Comparison of ENCODE assay signal across 8 cellular contexts in the genomic region with DNA sequence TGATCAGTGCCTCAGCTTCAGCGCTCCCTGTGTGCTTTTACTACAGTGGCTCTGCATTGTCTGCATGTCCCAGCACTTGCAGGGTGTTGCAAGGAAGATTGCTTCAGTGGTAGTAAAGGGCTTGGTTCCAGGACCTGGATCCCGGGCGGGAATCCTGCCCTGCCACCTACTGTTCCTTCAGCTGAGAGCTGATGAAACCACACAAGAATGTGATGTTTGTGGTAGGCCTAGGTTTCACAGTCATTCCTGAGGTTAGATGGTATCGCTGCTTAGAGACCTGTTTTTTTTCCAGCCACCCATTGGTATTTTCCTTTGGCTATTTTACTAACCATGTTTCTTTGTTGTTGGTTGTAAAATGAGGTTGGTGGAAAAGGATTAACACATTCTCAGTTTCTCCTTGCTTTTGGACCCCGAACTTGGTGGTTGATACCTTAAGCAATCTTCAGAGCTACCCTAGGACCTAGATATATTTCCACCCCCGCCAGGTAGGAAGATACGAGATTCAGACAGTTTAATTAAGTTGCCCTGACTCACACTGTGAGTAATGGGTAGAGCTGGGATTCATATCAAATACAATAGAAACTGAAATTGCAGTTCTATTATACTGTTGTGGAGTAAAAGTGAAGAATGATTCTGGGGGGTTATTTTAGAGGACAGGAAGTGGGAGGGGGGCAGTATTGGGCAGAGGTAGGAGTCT. TPM values are rescaled to one million over a fixed set of nuclear protein-coding genes. Genes with fewer than 3 reads are reported as not detected.
DNase-seq lines count a peak whose midpoint lies in the region; ATAC-seq and TF ChIP-seq lines count a peak whose summit lies in the region.

No MANE protein-coding gene starts in this region.

- peak; percentile 96 for DNase-seq in HCT116 (ENCODE audit: low read depth, low spot score)
- peak; percentile 89 to 97 for DNase-seq in SW 1271 (lab: John Stamatoyannopoulos, UW)
- no peak for DNase-seq in esophagus squamous epithelium (lab: John Stamatoyannopoulos, UW)
- peak; percentile 97 to 98 for DNase-seq in trophoblast cell

- H3K9me3 ChIP-seq in HCT116 (ENCODE audit: control insufficient read depth in 1 of 2, insufficient read depth in 1 of 2, low read depth in 1 of 2, low read length in 2 of 2) (no peaks in the 10 kb centered on the region), esophagus squamous epithelium (no peaks in the 10 kb centered on the region), trophoblast cell (ENCODE audit: insufficient read depth, low read depth, low read length) (no peaks in the 10 kb centered on the region)

- peak overlapping the region; percentile 71 for H2BK5ac ChIP-seq in trophoblast cell (ENCODE audit: low read depth, low read length, poor library complexity)

- H3K27ac ChIP-seq in HCT116 (ENCODE audit: low read depth, low read length) (peak overlapping the region; percentile 75), esophagus squamous epithelium (peak overlapping the region; percentile 70 to 85 (median 83)), trophoblast cell (ENCODE audit: low read depth, low read length) (peak overlapping the region; percentile 94)

- no peak overlapping the region for H3K14ac ChIP-seq in trophoblast cell (ENCODE audit: low read length)

- WGBS in esophagus squamous epithelium, 2 donors = 36 to 38% methylated on average over 7 of the region's 7 CpGs
- WGBS in trophoblast cell (ENCODE audit: extremely low coverage, insufficient coverage, insufficient read length) = no CpG with 5 or more reads among the region's 7 CpGs

- peak overlapping the region; percentile 26 for H2BK120ac ChIP-seq in trophoblast cell (ENCODE audit: insufficient read depth, low read length, poor library complexity)

- H3K79me2 ChIP-seq in HCT116 (ENCODE audit: insufficient read depth, low read length) (no peaks in the 10 kb centered on the region), trophoblast cell (ENCODE audit: control insufficient read depth, insufficient read depth, low read length, poor library complexity) (peaks cover 7% of the 10 kb centered on the region)

- RAD21 ChIA-PET in HCT116 (lab: Charles Lee; ENCODE audit: low non-redundant PET in 1 of 2, low total read pairs in 2 of 2, uncharacterized antibody in 2 of 2, unreplicated experiment in 2 of 2) = no interaction called here

- H2BK12ac ChIP-seq in trophoblast cell (ENCODE audit: low read length) = no peak overlapping the region

- peak overlapping the region; percentile 21 for H3K18ac ChIP-seq in trophoblast cell (ENCODE audit: low read length)

- H4K8ac ChIP-seq in trophoblast cell (ENCODE audit: low read depth, low read length) = peak overlapping the region; percentile 17

- H2AK5ac ChIP-seq in trophoblast cell (ENCODE audit: low read length) = no peak overlapping the region

- no peaks in the 10 kb centered on the region for H3K27me3 ChIP-seq in HCT116 (ENCODE audit: insufficient read depth, low read length)
- no peaks in the 10 kb centered on the region for H3K27me3 ChIP-seq in esophagus squamous epithelium
- no peaks in the 10 kb centered on the region for H3K27me3 ChIP-seq in trophoblast cell (ENCODE audit: insufficient read depth, low read length)

- H3K9me2 ChIP-seq in HCT116 (ENCODE audit: insufficient read depth) = no peaks in the 10 kb centered on the region

- H3K9ac ChIP-seq in HCT116 (ENCODE audit: low read length) (peak overlapping the region; percentile 50), trophoblast cell (ENCODE audit: low read length) (no peak overlapping the region)

- no peak overlapping the region for H3K23ac ChIP-seq in trophoblast cell (ENCODE audit: low read length)

- H3K4me2 ChIP-seq in HCT116 (ENCODE audit: low read length) (peak overlapping the region; percentile 72), trophoblast cell (ENCODE audit: low read length) (peak overlapping the region; percentile 47)

- ATAC-seq in HCT116 (peak; percentile 96), HG03159 (IDR thresholded peaks at IDR 0.05; ENCODE audit: unreplicated experiment) (no peak), GM18505 (IDR thresholded peaks at IDR 0.05; ENCODE audit: unreplicated experiment) (no peak), HG03442 (IDR thresholded peaks at IDR 0.05; ENCODE audit: unreplicated experiment) (no peak), GM21367 (IDR thresholded peaks at IDR 0.05; ENCODE audit: unreplicated experiment) (no peak)

- TF ChIP-seq CTCF in HCT116 (IDR thresholded peaks at IDR 0.05 in 2 of 3, conservative IDR thresholded peaks at IDR 0.05 in 1 of 3; ENCODE audit: borderline replicate concordance in 1 of 3, insufficient read depth in 1 of 3, low read depth in 2 of 3, low read length in 2 of 3) (peak in 2 of 3 experiments; percentile 12 to 21; a peak in 1 of 6 replicates), esophagus squamous epithelium (IDR thresholded peaks at IDR 0.05) (peak in 4 of 6 experiments; percentile 14 to 38 (median 22))

- H3K36me3 ChIP-seq in HCT116 (ENCODE audit: control insufficient read depth in 1 of 2, insufficient read depth in 2 of 2, low read length in 2 of 2) (no peaks in the 10 kb centered on the region), esophagus squamous epithelium (peaks cover 0 to 14% (median 0%) of the 10 kb centered on the region in 3 donors), trophoblast cell (ENCODE audit: control insufficient read depth in 1 of 2, insufficient read depth in 2 of 2, low read length in 2 of 2) (peaks cover 3 to 4% of the 10 kb centered on the region in 2 experiments)

- H3K4me3 ChIP-seq in HCT116 (replicated peaks in 1 of 2; ENCODE audit: low read depth in 1 of 2, low read length in 2 of 2) = peak overlapping the region; percentile 6 to 39; a peak in 3 of 4 replicates
- no peak overlapping the region for H3K4me3 ChIP-seq in esophagus squamous epithelium
- H3K4me3 ChIP-seq in trophoblast cell (ENCODE audit: low read depth, low read length) = no peak overlapping the region

- H3K79me1 ChIP-seq in trophoblast cell (ENCODE audit: low read length) = peaks cover 16% of the 10 kb centered on the region

- intact Hi-C loops in HCT116 (cut with micrococcal nuclease) (loop anchor here (1.0 kb wide), 2 partner anchors 11 to 22 kb away; a partner anchor contains a TSS), esophagus squamous epithelium (cut with DNase I) (no loop called here)

- H3K4me1 ChIP-seq in HCT116 (ENCODE audit: control insufficient read depth in 1 of 2, insufficient read depth in 2 of 2, low read length in 2 of 2) (peaks cover 26 to 62% of the 10 kb centered on the region in 2 experiments), esophagus squamous epithelium (peaks cover 18 to 85% (median 26%) of the 10 kb centered on the region in 3 donors), trophoblast cell (ENCODE audit: control insufficient read depth in 1 of 2, insufficient read depth in 2 of 2, low read length in 2 of 2) (peaks cover 21 to 27% of the 10 kb centered on the region in 2 experiments)

- no TSS peak for BruUV-seq in HCT116 (replicated peaks; lab: Mats Ljungman, UMichigan)

- no peak overlapping the region for H4K12ac ChIP-seq in trophoblast cell (ENCODE audit: low read depth, low read length)

- CTCF ChIA-PET in HCT116 (lab: Charles Lee) = interaction anchor here (0.8 to 2.1 kb wide), 5 partner anchors 22 to 614 kb away, joined by 3 to 10 read pairs (median 6); no protein-coding TSS in a partner anchor

- TF ChIP-seq POLR2A in HCT116 (IDR thresholded peaks at IDR 0.05; ENCODE audit: borderline replicate concordance, extremely low read depth, insufficient read depth, insufficient read length) = no peak
- TF ChIP-seq POLR2A in esophagus squamous epithelium (IDR thresholded peaks at IDR 0.05) = no peak
- TF ChIP-seq POLR2A in GM18505 (IDR thresholded peaks at IDR 0.05; ENCODE audit: borderline replicate concordance, extremely low read depth, insufficient read depth, insufficient read length) = no peak

- H3K4ac ChIP-seq in trophoblast cell (ENCODE audit: low read depth, low read length) = no peak overlapping the region

- POLR2A ChIA-PET in HCT116 (lab: Charles Lee) = interaction anchor here (0.5 to 1.6 kb wide), 3 partner anchors 9 to 675 kb away, joined by 3 to 9 read pairs (median 4); a partner anchor contains a TSS

- no peak overlapping the region for H4K91ac ChIP-seq in trophoblast cell (ENCODE audit: low read depth, low read length)

- peak; percentile 61 for TF ChIP-seq RAD21 in HCT116 (IDR thresholded peaks at IDR 0.05; ENCODE audit: low read depth)

- H4K20me1 ChIP-seq in HCT116 (ENCODE audit: insufficient read depth) = no peaks in the 10 kb centered on the region

- H2AFZ ChIP-seq in HCT116 (ENCODE audit: low read depth, low read length, poor library complexity, severe bottlenecking) (no peak overlapping the region), trophoblast cell (ENCODE audit: insufficient read depth, low read length, poor library complexity) (no peak overlapping the region)

TF ChIP-seq in HCT116, 20 proteins besides CTCF, POLR2A, EP300 and RAD21 (continues in another document):
- TF ChIP-seq EGR1 (IDR thresholded peaks at IDR 0.05; ENCODE audit: low read depth) (peak; percentile 91), SIN3A (IDR thresholded peaks at IDR 0.05; ENCODE audit: low read depth) (peak; percentile 92), TCF7L2 (IDR thresholded peaks at IDR 0.05; ENCODE audit: borderline replicate concordance, extremely low read depth, insufficient read depth, insufficient read length) (no peak), JUND (IDR thresholded peaks at IDR 0.05) (peak; percentile 95), EZH2 (IDR thresholded peaks at IDR 0.05) (no peak), CBX3 (IDR thresholded peaks at IDR 0.05; ENCODE audit: low read depth) (peak; percentile 95), CEBPB (IDR thresholded peaks at IDR 0.05; ENCODE audit: low read depth) (peak; percentile 97), FOSL1 (IDR thresholded peaks at IDR 0.05; ENCODE audit: low read depth) (peak; percentile 88), ZFX (IDR thresholded peaks at IDR 0.05) (no peak), ELF1 (IDR thresholded peaks at IDR 0.05; ENCODE audit: borderline replicate concordance, low read depth) (no peak)
- TF ChIP-seq, protein P1, sequence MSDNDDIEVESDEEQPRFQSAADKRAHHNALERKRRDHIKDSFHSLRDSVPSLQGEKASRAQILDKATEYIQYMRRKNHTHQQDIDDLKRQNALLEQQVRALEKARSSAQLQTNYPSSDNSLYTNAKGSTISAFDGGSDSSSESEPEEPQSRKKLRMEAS (IDR thresholded peaks at IDR 0.05) = peak; percentile 67

RNA-seq across cellular contexts. Expression of a gene that starts 11.4 kb away (rescaled TPM):
- total RNA-seq in HCT116 (2021; ENCODE audit: unreplicated experiment) (3.8 TPM), esophagus squamous epithelium (10 to 100 TPM; 37.8 to 55.1 (median 46.0) TPM)
- 6.0 and 6.6 TPM in 2 replicates for polyA plus RNA-seq in HCT116 (2012)
- polyA plus RNA-seq in trophoblast cell (2013) = 22.8 and 24.0 TPM in 2 replicates

RNA-seq across cellular contexts. Expression of a gene that starts 24.1 kb away (rescaled TPM):
- not detected for total RNA-seq in HCT116 (2021; ENCODE audit: unreplicated experiment)
- polyA plus RNA-seq in HCT116 (2012) = not detected in 2 replicates
- 1 to 10 TPM in 2 of 4 donors, under 1 TPM in 1, not detected in 1; 0.18 to 3.1 (median 1.2) TPM for total RNA-seq in esophagus squamous epithelium
- not detected in 2 replicates for polyA plus RNA-seq in trophoblast cell (2013)

RNA-seq across cellular contexts. Expression of a gene that starts 26.9 kb away (rescaled TPM):
- total RNA-seq in HCT116 (2021; ENCODE audit: unreplicated experiment) (not detected), esophagus squamous epithelium (10 to 100 TPM in 1 of 4 donors, 1 to 10 TPM in 2, under 1 TPM in 1; 0.19 to 15.4 (median 3.2) TPM)
- not detected in 2 replicates for polyA plus RNA-seq in HCT116 (2012)
- not detected in 2 replicates for polyA plus RNA-seq in trophoblast cell (2013)

Comparison
In these comparisons a context has a peak if more than half of its experiments do, and no peak if none do; other contexts are left out.
1. H3K4me3 ChIP-seq: peak in HCT116 (2 of 2); none in esophagus squamous epithelium (0 of 4) and trophoblast cell (single experiment).
2. Peak in every context shown above with its lines, with median percentiles within 50 percentile points of each other: H3K27ac ChIP-seq.